15 cellular contexts compared by ENCODE assay signal in the genomic region with DNA sequence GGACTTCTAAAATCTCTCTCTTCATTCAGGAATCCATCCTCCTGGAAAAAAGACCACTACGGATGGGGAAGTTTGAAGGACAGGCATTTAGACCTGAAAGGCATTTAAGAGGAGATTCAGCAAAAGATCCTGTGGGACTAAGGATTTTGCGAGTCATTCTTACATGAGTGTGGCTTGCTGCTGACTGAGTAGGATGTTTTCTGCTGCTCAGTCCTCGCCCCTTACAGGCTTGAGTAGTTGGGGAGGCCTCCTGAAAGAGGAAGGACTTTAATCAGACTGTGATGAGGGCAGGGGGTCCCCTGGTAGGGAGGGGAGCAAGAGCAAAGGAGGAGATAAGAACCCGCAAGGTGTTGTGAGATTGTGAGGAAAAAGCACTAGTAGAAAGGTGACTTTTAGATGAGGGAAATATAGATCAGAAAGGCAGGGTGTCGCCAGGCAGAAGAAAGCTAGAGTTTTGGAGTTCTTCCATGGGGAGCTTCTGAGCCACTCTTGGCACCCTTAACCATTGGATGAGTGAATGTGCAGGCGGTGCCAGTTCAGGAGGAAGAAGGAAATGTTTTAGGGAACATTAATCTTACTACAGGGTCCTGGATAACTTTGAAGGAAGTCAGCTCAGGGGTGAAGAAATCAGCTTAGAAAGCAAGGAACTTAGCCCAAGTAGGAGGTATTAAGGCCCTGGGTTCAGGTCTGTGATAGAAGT.
"Had no signal": no experiment of that assay in that cellular context is flagged by ENCODE, and none has a peak within 500 bp of the region (broad histone marks: within the 10 kb centered on the region; RNA-seq: fewer than 3 reads in every experiment).

No MANE protein-coding gene starts in this region.

- H3K4me3 ChIP-seq: cardiac muscle cell, colonic mucosa, right atrium auricular region, skin epidermis had no signal

- H3K4me1 ChIP-seq: colonic mucosa had no signal

- DNase-seq: activated CD8-positive, alpha-beta memory T cell treated with anti-CD3 and anti-CD28 coated beads, Interleukin-2, amount 10 ng/mL, durations not matched to agents 7 days and 5 days; activated naive CD8-positive, alpha-beta T cell treated with anti-CD3 and anti-CD28 coated beads, Interleukin-2, amount 50 U/mL, for 24 hours; activated T-cell treated with anti-CD3 and anti-CD28 coated beads, Interleukin-2, amount 50 U/mL, for 4 hours; colonic mucosa; effector CD4-positive, alpha-beta T cell; hippocampal formation; kidney glomerular epithelial cell; midbrain; naive B cell; posterior cingulate gyrus; stimulated activated CD4-positive, alpha-beta T cell treated with anti-CD3 and anti-CD28 coated beads, Interleukin-4, amount 100 ng/mL, for 4 hours; T1000 had no signal

- H3K4me3 Mint-ChIP-seq: activated CD8-positive, alpha-beta memory T cell treated with anti-CD3 and anti-CD28 coated beads, Interleukin-2, amount 10 ng/mL, durations not matched to agents 7 days and 5 days; activated naive CD8-positive, alpha-beta T cell treated with anti-CD3 and anti-CD28 coated beads, Interleukin-2, amount 50 U/mL, for 24 hours; activated T-cell treated with anti-CD3 and anti-CD28 coated beads, Interleukin-2, amount 50 U/mL, for 4 hours; naive B cell had no signal

- H3K9me3 Mint-ChIP-seq: activated naive CD8-positive, alpha-beta T cell treated with anti-CD3 and anti-CD28 coated beads, Interleukin-2, amount 50 U/mL, for 24 hours; activated T-cell treated with anti-CD3 and anti-CD28 coated beads, Interleukin-2, amount 50 U/mL, for 4 hours had no signal

- H3K27ac ChIP-seq: cardiac muscle cell, colonic mucosa, right atrium auricular region, skin epidermis had no signal

- H3K27me3 Mint-ChIP-seq: activated naive CD8-positive, alpha-beta T cell treated with anti-CD3 and anti-CD28 coated beads, Interleukin-2, amount 50 U/mL, for 24 hours had no signal

- H3K27ac Mint-ChIP-seq: activated CD8-positive, alpha-beta memory T cell treated with anti-CD3 and anti-CD28 coated beads, Interleukin-2, amount 10 ng/mL, durations not matched to agents 7 days and 5 days; activated naive CD8-positive, alpha-beta T cell treated with anti-CD3 and anti-CD28 coated beads, Interleukin-2, amount 50 U/mL, for 24 hours; naive B cell had no signal

- H3K36me3 ChIP-seq: cardiac muscle cell, colonic mucosa, right atrium auricular region had no signal

- H3K27me3 ChIP-seq: cardiac muscle cell, colonic mucosa, right atrium auricular region had no signal

- H3K9me3 ChIP-seq: colonic mucosa, right atrium auricular region had no signal

- H3K36me3 Mint-ChIP-seq: activated CD8-positive, alpha-beta memory T cell treated with anti-CD3 and anti-CD28 coated beads, Interleukin-2, amount 10 ng/mL, durations not matched to agents 7 days and 5 days; naive B cell had no signal
